Comparison of ENCODE assay signal across 1 cellular context in genomic region chr16:46746821-46747776, GRCh38.
TF ChIP-seq lines count a peak whose summit lies in the region.

No MANE protein-coding gene starts in this region.

TF ChIP-seq in HepG2, 621 proteins besides CTCF, POLR2A, EP300 and RAD21 (continued from another document and continues in another):
- TF ChIP-seq ZNF770 (CRISPR knock-in tag; IDR thresholded peaks at IDR 0.05) (no peak), MXI1 (IDR thresholded peaks at IDR 0.05; ENCODE audit: borderline replicate concordance, low read depth, low read length) (no peak), ZNF292 (CRISPR knock-in tag; IDR thresholded peaks at IDR 0.05; ENCODE audit: borderline replicate concordance, low read depth) (peak; percentile 96), MTA1 (CRISPR knock-in tag; IDR thresholded peaks at IDR 0.05; ENCODE audit: borderline replicate concordance) (0 out of 2 replicates have a peak, but pooled peaks have one; percentile 52), NFATC3 (CRISPR knock-in tag; IDR thresholded peaks at IDR 0.05) (no peak), EEA1 (CRISPR knock-in tag; IDR thresholded peaks at IDR 0.05; ENCODE audit: borderline replicate concordance) (no peak), ZBTB8A (CRISPR knock-in tag; IDR thresholded peaks at IDR 0.05; ENCODE audit: borderline replicate concordance, low read depth) (no peak), ZMYM3 (CRISPR knock-in tag; IDR thresholded peaks at IDR 0.05) (peak; percentile 68), NKX3-1 (CRISPR knock-in tag; IDR thresholded peaks at IDR 0.05) (no peak), SMARCC2 (IDR thresholded peaks at IDR 0.05) (no peak), ZNF598 (CRISPR knock-in tag; IDR thresholded peaks at IDR 0.05; ENCODE audit: borderline replicate concordance) (no peak), SRSF1 (optimal IDR thresholded peaks at IDR 0.05; ENCODE audit: low read depth, low read length) (no peak), ETV5 (CRISPR knock-in tag; IDR thresholded peaks at IDR 0.05; ENCODE audit: borderline replicate concordance) (no peak), ZBTB42 (CRISPR knock-in tag; IDR thresholded peaks at IDR 0.05) (no peak), NFIB (CRISPR knock-in tag; IDR thresholded peaks at IDR 0.05; ENCODE audit: borderline replicate concordance) (no peak), FOXP4 (CRISPR knock-in tag; IDR thresholded peaks at IDR 0.05) (peak; percentile 46; the same call in 1 of the 2 replicates), BRD4 (CRISPR knock-in tag; IDR thresholded peaks at IDR 0.05) (no peak), RFX1 (IDR thresholded peaks at IDR 0.05) (no peak), HNRNPH1 (optimal IDR thresholded peaks at IDR 0.05; ENCODE audit: low read depth, low read length) (no peak), ZNF563 (CRISPR knock-in tag; IDR thresholded peaks at IDR 0.05) (peak; percentile 89), NFKB2 (CRISPR knock-in tag; IDR thresholded peaks at IDR 0.05; ENCODE audit: borderline replicate concordance) (peak; percentile 8; the same call in 1 of the 2 replicates), DRAP1 (CRISPR knock-in tag; IDR thresholded peaks at IDR 0.05) (no peak), KLF9 (CRISPR knock-in tag; IDR thresholded peaks at IDR 0.05; ENCODE audit: low read depth) (no peak), FOXK1 (CRISPR knock-in tag; IDR thresholded peaks at IDR 0.05; ENCODE audit: borderline replicate concordance, low read depth) (no peak), FOXC1 (CRISPR knock-in tag; IDR thresholded peaks at IDR 0.05; ENCODE audit: borderline replicate concordance) (no peak), NR2F1 (CRISPR knock-in tag; IDR thresholded peaks at IDR 0.05) (no peak), SOX5 (CRISPR knock-in tag; IDR thresholded peaks at IDR 0.05; ENCODE audit: borderline replicate concordance) (no peak), TEF (CRISPR knock-in tag; IDR thresholded peaks at IDR 0.05) (peak; percentile 93; the same call in 1 of the 2 replicates), NR2C2 (CRISPR knock-in tag; IDR thresholded peaks at IDR 0.05; ENCODE audit: borderline replicate concordance) (no peak), ZSCAN9 (CRISPR knock-in tag; IDR thresholded peaks at IDR 0.05; ENCODE audit: borderline replicate concordance) (no peak), ZNF619 (CRISPR knock-in tag; IDR thresholded peaks at IDR 0.05) (no peak), NFE2 (CRISPR knock-in tag; IDR thresholded peaks at IDR 0.05) (no peak), ZNF207 (IDR thresholded peaks at IDR 0.05; ENCODE audit: borderline replicate concordance) (no peak), PLRG1 (conservative IDR thresholded peaks at IDR 0.05) (no peak), KLF6 (CRISPR knock-in tag; IDR thresholded peaks at IDR 0.05) (no peak), RCOR2 (CRISPR knock-in tag; IDR thresholded peaks at IDR 0.05) (no peak), ZNF460 (CRISPR knock-in tag; IDR thresholded peaks at IDR 0.05; ENCODE audit: borderline replicate concordance) (no peak), MAX (IDR thresholded peaks at IDR 0.05) (no peak), MEIS2 (CRISPR knock-in tag; IDR thresholded peaks at IDR 0.05) (0 out of 2 replicates have a peak, but pooled peaks have one; percentile 22), SAFB2 (CRISPR knock-in tag; IDR thresholded peaks at IDR 0.05; ENCODE audit: borderline replicate concordance, low read depth) (0 out of 2 replicates have a peak, but pooled peaks have one; percentile 51)
- TF ChIP-seq, protein P1, sequence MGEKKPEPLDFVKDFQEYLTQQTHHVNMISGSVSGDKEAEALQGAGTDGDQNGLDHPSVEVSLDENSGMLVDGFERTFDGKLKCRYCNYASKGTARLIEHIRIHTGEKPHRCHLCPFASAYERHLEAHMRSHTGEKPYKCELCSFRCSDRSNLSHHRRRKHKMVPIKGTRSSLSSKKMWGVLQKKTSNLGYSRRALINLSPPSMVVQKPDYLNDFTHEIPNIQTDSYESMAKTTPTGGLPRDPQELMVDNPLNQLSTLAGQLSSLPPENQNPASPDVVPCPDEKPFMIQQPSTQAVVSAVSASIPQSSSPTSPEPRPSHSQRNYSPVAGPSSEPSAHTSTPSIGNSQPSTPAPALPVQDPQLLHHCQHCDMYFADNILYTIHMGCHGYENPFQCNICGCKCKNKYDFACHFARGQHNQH (CRISPR knock-in tag; IDR thresholded peaks at IDR 0.05): peak; percentile 52; the same call in 1 of the 2 replicates
- TF ChIP-seq, protein P2, sequence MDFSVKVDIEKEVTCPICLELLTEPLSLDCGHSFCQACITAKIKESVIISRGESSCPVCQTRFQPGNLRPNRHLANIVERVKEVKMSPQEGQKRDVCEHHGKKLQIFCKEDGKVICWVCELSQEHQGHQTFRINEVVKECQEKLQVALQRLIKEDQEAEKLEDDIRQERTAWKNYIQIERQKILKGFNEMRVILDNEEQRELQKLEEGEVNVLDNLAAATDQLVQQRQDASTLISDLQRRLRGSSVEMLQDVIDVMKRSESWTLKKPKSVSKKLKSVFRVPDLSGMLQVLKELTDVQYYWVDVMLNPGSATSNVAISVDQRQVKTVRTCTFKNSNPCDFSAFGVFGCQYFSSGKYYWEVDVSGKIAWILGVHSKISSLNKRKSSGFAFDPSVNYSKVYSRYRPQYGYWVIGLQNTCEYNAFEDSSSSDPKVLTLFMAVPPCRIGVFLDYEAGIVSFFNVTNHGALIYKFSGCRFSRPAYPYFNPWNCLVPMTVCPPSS (IDR thresholded peaks at IDR 0.05): no peak
- TF ChIP-seq, protein P3, sequence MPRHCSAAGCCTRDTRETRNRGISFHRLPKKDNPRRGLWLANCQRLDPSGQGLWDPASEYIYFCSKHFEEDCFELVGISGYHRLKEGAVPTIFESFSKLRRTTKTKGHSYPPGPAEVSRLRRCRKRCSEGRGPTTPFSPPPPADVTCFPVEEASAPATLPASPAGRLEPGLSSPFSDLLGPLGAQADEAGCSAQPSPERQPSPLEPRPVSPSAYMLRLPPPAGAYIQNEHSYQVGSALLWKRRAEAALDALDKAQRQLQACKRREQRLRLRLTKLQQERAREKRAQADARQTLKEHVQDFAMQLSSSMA (CRISPR knock-in tag; IDR thresholded peaks at IDR 0.05): no peak
- TF ChIP-seq, protein P4, sequence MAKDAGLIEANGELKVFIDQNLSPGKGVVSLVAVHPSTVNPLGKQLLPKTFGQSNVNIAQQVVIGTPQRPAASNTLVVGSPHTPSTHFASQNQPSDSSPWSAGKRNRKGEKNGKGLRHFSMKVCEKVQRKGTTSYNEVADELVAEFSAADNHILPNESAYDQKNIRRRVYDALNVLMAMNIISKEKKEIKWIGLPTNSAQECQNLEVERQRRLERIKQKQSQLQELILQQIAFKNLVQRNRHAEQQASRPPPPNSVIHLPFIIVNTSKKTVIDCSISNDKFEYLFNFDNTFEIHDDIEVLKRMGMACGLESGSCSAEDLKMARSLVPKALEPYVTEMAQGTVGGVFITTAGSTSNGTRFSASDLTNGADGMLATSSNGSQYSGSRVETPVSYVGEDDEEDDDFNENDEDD (CRISPR knock-in tag; IDR thresholded peaks at IDR 0.05; ENCODE audit: borderline replicate concordance): no peak
- TF ChIP-seq, protein P5, sequence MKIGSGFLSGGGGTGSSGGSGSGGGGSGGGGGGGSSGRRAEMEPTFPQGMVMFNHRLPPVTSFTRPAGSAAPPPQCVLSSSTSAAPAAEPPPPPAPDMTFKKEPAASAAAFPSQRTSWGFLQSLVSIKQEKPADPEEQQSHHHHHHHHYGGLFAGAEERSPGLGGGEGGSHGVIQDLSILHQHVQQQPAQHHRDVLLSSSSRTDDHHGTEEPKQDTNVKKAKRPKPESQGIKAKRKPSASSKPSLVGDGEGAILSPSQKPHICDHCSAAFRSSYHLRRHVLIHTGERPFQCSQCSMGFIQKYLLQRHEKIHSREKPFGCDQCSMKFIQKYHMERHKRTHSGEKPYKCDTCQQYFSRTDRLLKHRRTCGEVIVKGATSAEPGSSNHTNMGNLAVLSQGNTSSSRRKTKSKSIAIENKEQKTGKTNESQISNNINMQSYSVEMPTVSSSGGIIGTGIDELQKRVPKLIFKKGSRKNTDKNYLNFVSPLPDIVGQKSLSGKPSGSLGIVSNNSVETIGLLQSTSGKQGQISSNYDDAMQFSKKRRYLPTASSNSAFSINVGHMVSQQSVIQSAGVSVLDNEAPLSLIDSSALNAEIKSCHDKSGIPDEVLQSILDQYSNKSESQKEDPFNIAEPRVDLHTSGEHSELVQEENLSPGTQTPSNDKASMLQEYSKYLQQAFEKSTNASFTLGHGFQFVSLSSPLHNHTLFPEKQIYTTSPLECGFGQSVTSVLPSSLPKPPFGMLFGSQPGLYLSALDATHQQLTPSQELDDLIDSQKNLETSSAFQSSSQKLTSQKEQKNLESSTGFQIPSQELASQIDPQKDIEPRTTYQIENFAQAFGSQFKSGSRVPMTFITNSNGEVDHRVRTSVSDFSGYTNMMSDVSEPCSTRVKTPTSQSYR (CRISPR knock-in tag; IDR thresholded peaks at IDR 0.05; ENCODE audit: borderline replicate concordance): peak; percentile 63; the same call in 1 of the 2 replicates
- TF ChIP-seq, protein P6, sequence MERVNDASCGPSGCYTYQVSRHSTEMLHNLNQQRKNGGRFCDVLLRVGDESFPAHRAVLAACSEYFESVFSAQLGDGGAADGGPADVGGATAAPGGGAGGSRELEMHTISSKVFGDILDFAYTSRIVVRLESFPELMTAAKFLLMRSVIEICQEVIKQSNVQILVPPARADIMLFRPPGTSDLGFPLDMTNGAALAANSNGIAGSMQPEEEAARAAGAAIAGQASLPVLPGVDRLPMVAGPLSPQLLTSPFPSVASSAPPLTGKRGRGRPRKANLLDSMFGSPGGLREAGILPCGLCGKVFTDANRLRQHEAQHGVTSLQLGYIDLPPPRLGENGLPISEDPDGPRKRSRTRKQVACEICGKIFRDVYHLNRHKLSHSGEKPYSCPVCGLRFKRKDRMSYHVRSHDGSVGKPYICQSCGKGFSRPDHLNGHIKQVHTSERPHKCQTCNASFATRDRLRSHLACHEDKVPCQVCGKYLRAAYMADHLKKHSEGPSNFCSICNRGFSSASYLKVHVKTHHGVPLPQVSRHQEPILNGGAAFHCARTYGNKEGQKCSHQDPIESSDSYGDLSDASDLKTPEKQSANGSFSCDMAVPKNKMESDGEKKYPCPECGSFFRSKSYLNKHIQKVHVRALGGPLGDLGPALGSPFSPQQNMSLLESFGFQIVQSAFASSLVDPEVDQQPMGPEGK (CRISPR knock-in tag; IDR thresholded peaks at IDR 0.05): peak; percentile 86
- TF ChIP-seq, protein P7, sequence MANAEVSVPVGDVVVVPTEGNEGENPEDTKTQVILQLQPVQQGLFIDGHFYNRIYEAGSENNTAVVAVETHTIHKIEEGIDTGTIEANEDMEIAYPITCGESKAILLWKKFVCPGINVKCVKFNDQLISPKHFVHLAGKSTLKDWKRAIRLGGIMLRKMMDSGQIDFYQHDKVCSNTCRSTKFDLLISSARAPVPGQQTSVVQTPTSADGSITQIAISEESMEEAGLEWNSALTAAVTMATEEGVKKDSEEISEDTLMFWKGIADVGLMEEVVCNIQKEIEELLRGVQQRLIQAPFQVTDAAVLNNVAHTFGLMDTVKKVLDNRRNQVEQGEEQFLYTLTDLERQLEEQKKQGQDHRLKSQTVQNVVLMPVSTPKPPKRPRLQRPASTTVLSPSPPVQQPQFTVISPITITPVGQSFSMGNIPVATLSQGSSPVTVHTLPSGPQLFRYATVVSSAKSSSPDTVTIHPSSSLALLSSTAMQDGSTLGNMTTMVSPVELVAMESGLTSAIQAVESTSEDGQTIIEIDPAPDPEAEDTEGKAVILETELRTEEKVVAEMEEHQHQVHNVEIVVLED (CRISPR knock-in tag; IDR thresholded peaks at IDR 0.05; ENCODE audit: borderline replicate concordance): no peak
- TF ChIP-seq, protein P8, sequence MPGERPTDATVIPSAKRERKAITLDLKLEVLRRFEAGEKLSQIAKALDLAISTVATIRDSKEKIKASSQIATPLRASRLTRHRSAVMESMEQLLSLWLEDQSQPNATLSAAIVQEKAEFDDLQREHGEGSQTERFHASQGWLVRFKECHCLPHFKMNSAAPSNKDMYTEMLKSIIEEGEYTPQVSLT (CRISPR knock-in tag; IDR thresholded peaks at IDR 0.05; ENCODE audit: borderline replicate concordance, low read depth): no peak
